ENCODE assay signal across 1 cellular context in the genomic region with DNA sequence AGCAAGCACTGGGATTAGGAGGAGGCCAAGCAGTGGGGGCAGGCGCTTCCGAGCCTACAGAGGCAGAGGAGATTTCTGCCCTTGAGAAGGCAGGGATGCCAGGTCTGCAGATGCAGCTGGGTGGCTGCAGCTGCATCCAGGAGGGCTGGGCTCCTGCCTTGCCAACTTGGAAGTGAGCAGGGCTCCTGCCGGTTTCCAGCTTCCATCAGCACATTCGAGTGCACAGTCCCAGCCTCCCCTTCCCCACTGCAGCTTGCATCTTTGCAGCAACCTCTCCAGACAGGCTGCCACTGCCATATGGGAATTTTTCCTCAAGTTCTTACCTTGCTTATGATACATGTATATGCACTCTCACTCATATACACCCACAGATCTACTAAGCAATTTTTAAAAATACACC.
A peak's percentile ranks its signal among the peaks of the same experiment; 100 is the strongest.
TF ChIP-seq lines count a peak whose summit lies in the region.

No MANE protein-coding gene starts in this region.

TF ChIP-seq in neural cell, 6 proteins besides CTCF, POLR2A, EP300 and RAD21:
- TF ChIP-seq POLR2AphosphoS5 (IDR thresholded peaks at IDR 0.05) (peak; percentile 17), EZH2 (IDR thresholded peaks at IDR 0.05; ENCODE audit: borderline replicate concordance, insufficient read depth, low read length, poor library complexity, severe bottlenecking) (no peak), MXI1 (conservative IDR thresholded peaks at IDR 0.05; ENCODE audit: poor library complexity, severe bottlenecking) (no peak), TAF1 (IDR thresholded peaks at IDR 0.05; ENCODE audit: low read depth) (no peak)
